Comparison of ENCODE assay signal across 11 cellular contexts in genomic region chr11:61555051-61555969, GRCh38. TPM values are rescaled to one million over a fixed set of nuclear protein-coding genes. Genes with fewer than 3 reads are reported as not detected.
A peak's percentile ranks its signal among the peaks of the same experiment; 100 is the strongest.
DNase-seq lines count a peak whose midpoint lies in the region; ATAC-seq and TF ChIP-seq lines count a peak whose summit lies in the region.
"Had no signal": no experiment of that assay in that cellular context is flagged by ENCODE, and none has a peak within 500 bp of the region (broad histone marks: within the 10 kb centered on the region; RNA-seq: fewer than 3 reads in every experiment).

No MANE protein-coding gene starts in this region.

- H2BK15ac ChIP-seq in mesenchymal stem cell (ENCODE audit: low read depth, poor library complexity, severe bottlenecking), result no peak overlapping the region

- no peak overlapping the region for H2AFZ ChIP-seq in mesenchymal stem cell (ENCODE audit: low read depth, low read length)

- no peak overlapping the region for H3K4me3 ChIP-seq in brain microvascular endothelial cell (ENCODE audit: low read depth, low read length)
- H3K4me3 ChIP-seq in mesenchymal stem cell (ENCODE audit: insufficient read depth in 1 of 2, low read depth in 1 of 2, low read length in 2 of 2), result peak overlapping the region in 1 of 2 experiments; percentile 24
- no peak overlapping the region for H3K4me3 ChIP-seq in heart left ventricle
- no peak overlapping the region for H3K4me3 ChIP-seq in lower leg skin (ENCODE audit: low read depth, poor library complexity, severe bottlenecking)

- no peak overlapping the region for H4K8ac ChIP-seq in mesenchymal stem cell (ENCODE audit: low read length)

- H3K14ac ChIP-seq in mesenchymal stem cell (ENCODE audit: low read length in 2 of 2), result no peak overlapping the region

- H3K4me1 ChIP-seq in mesenchymal stem cell (ENCODE audit: control insufficient read depth, insufficient read depth, low read depth, low read length) (peaks cover 5% of the 10 kb centered on the region), heart left ventricle (peaks cover 0 to 31% (median 11%) of the 10 kb centered on the region in 12 donors)

- no peak overlapping the region for H3K4me3 Mint-ChIP-seq in activated naive CD8-positive, alpha-beta T cell treated with anti-CD3 and anti-CD28 coated beads, Interleukin-2, amount 50 U/mL, for 24 hours

- H3K27me3 Mint-ChIP-seq in activated naive CD8-positive, alpha-beta T cell treated with anti-CD3 and anti-CD28 coated beads, Interleukin-2, amount 50 U/mL, for 24 hours, result peaks cover 52% of the 10 kb centered on the region

- DNase-seq in D341Med (ENCODE audit: low spot score), result peak; percentile 84
- peak; percentile 47 for DNase-seq in NCI-H1105 (lab: John Stamatoyannopoulos, UW)
- DNase-seq in brain microvascular endothelial cell, result no peak
- peak; percentile 13 for DNase-seq in mesenchymal stem cell
- no peak for DNase-seq in heart left ventricle
- DNase-seq in activated naive CD8-positive, alpha-beta T cell treated with anti-CD3 and anti-CD28 coated beads, Interleukin-2, amount 50 U/mL, for 24 hours, result no peak
- no peak for DNase-seq in lower leg skin (ENCODE audit: low spot score in 2 of 2)
- DNase-seq: SIG-M5 had no signal

- H3K27me3 ChIP-seq in brain microvascular endothelial cell (replicated peaks) (peaks cover 55% of the 10 kb centered on the region), mesenchymal stem cell (ENCODE audit: control insufficient read depth in 1 of 2, insufficient read depth in 1 of 2, low read length in 2 of 2) (peaks cover 75 to 94% of the 10 kb centered on the region in 2 experiments), heart left ventricle (peaks cover 0 to 20% (median 0%) of the 10 kb centered on the region in 9 donors)

- no peak overlapping the region for H2AK5ac ChIP-seq in mesenchymal stem cell (ENCODE audit: low read length, severe bottlenecking)

- no peak overlapping the region for H2BK5ac ChIP-seq in mesenchymal stem cell (ENCODE audit: low read depth, low read length, poor library complexity, severe bottlenecking)

- in situ Hi-C loops in brain microvascular endothelial cell (cut with HindIII; ENCODE audit: low pct_ligation_motif_present, low sequenced_read_pairs), result no loop called here

- H3K9me3 ChIP-seq in mesenchymal stem cell (ENCODE audit: control insufficient read depth, low read length) (no peaks in the 10 kb centered on the region), heart left ventricle (no peaks in the 10 kb centered on the region)

- TF ChIP-seq CTCF in brain microvascular endothelial cell (IDR thresholded peaks at IDR 0.05; ENCODE audit: low read depth, low read length, missing control alignments) (peak; percentile 43), heart left ventricle (IDR thresholded peaks at IDR 0.05) (no peak), lower leg skin (IDR thresholded peaks at IDR 0.05) (no peak)

- no peak overlapping the region for H2BK120ac ChIP-seq in mesenchymal stem cell (ENCODE audit: low read depth, low read length)

- H3K27ac ChIP-seq in brain microvascular endothelial cell, result no peak overlapping the region
- no peak overlapping the region for H3K27ac ChIP-seq in mesenchymal stem cell (ENCODE audit: low read length, poor library complexity, severe bottlenecking)
- no peak overlapping the region for H3K27ac ChIP-seq in heart left ventricle

- H3K4me2 ChIP-seq in mesenchymal stem cell (ENCODE audit: low read length, poor library complexity, severe bottlenecking), result no peak overlapping the region

- TF ChIP-seq POLR2A in heart left ventricle (IDR thresholded peaks at IDR 0.05) (no peak), lower leg skin (IDR thresholded peaks at IDR 0.05) (no peak)

- intact Hi-C loops in heart left ventricle (cut with DNase I) (no loop called here), lower leg skin (cut with DNase I; ENCODE audit: low total_unique reads) (no loop called here)

- H3K36me3 ChIP-seq in brain microvascular endothelial cell (replicated peaks) (no peaks in the 10 kb centered on the region), mesenchymal stem cell (ENCODE audit: control insufficient read depth in 1 of 2, insufficient read depth in 2 of 2, low read depth in 1 of 2, low read length in 2 of 2) (no peaks in the 10 kb centered on the region), heart left ventricle (no peaks in the 10 kb centered on the region)

- H3K79me1 ChIP-seq in mesenchymal stem cell (replicated peaks; ENCODE audit: low read length, poor library complexity, severe bottlenecking), result no peaks in the 10 kb centered on the region

- H3K18ac ChIP-seq in mesenchymal stem cell (ENCODE audit: low read depth in 1 of 2, low read length in 2 of 2), result no peak overlapping the region

- peaks cover 10% of the 10 kb centered on the region for H3K4me1 Mint-ChIP-seq in activated naive CD8-positive, alpha-beta T cell treated with anti-CD3 and anti-CD28 coated beads, Interleukin-2, amount 50 U/mL, for 24 hours

- no peaks in the 10 kb centered on the region for H3K36me3 Mint-ChIP-seq in activated naive CD8-positive, alpha-beta T cell treated with anti-CD3 and anti-CD28 coated beads, Interleukin-2, amount 50 U/mL, for 24 hours (ENCODE audit: low read depth)

- ATAC-seq in esophagus mucosa (no peak), heart left ventricle (no peak)
- no peak for ATAC-seq in activated naive CD8-positive, alpha-beta T cell treated with anti-CD3 and anti-CD28 coated beads, Interleukin-2, amount 50 U/mL, for 24 hours
- ATAC-seq: sciatic nerve had no signal

- no peak overlapping the region for H3K27ac Mint-ChIP-seq in activated naive CD8-positive, alpha-beta T cell treated with anti-CD3 and anti-CD28 coated beads, Interleukin-2, amount 50 U/mL, for 24 hours

- no peaks in the 10 kb centered on the region for H3K9me3 Mint-ChIP-seq in activated naive CD8-positive, alpha-beta T cell treated with anti-CD3 and anti-CD28 coated beads, Interleukin-2, amount 50 U/mL, for 24 hours

- no peak overlapping the region for H3K4ac ChIP-seq in mesenchymal stem cell (ENCODE audit: low read depth in 1 of 2, low read length in 2 of 2)

- H3K9ac ChIP-seq in mesenchymal stem cell (ENCODE audit: low read length), result no peak overlapping the region

- H4K91ac ChIP-seq in mesenchymal stem cell (ENCODE audit: low read length), result no peak overlapping the region

- no peak overlapping the region for H3K23ac ChIP-seq in mesenchymal stem cell (ENCODE audit: low read length in 2 of 2)

- H2BK12ac ChIP-seq in mesenchymal stem cell (ENCODE audit: low read length in 2 of 2), result no peak overlapping the region

- WGBS in mesenchymal stem cell, result 10% methylated on average over 41 of the region's 57 CpGs
- 30 to 66% (median 48%) methylated on average over 42 to 57 of the region's 57 CpGs for WGBS in heart left ventricle, 4 donors
- WGBS in lower leg skin, 2 donors, result 8 to 14% methylated on average over 35 to 47 of the region's 57 CpGs

RNA-seq across cellular contexts. Expression of gene SYT7, which starts 25.6 kb away (rescaled TPM):
- polyA plus RNA-seq in mesenchymal stem cell (2013, experiment 1 of 2), result 0.06 TPM
- under 0.01 TPM for polyA plus RNA-seq in mesenchymal stem cell (2013, experiment 2 of 2)
- total RNA-seq in esophagus mucosa (3.6 TPM), heart left ventricle (10 to 100 TPM; 12.4 to 22.7 (median 17.4) TPM), lower leg skin (1 to 10 TPM; 1.5 to 7.5 (median 5.1) TPM)
- polyA plus RNA-seq in heart left ventricle, result 10 to 100 TPM; 13.0 to 34.7 TPM

RNA-seq across cellular contexts. Expression of gene LRRC10B, which starts 46.8 kb away (rescaled TPM):
- polyA plus RNA-seq in mesenchymal stem cell (2013, experiment 1 of 2), result not detected
- polyA plus RNA-seq in mesenchymal stem cell (2013, experiment 2 of 2), result 0.03 TPM
- total RNA-seq in esophagus mucosa, result 0.12 TPM
- 1 to 10 TPM in 5 of 9 donors, under 1 TPM in 4; 0.15 to 4.2 (median 1.1) TPM for total RNA-seq in heart left ventricle
- 1 to 10 TPM in 1 of 2 donors, under 1 TPM in 1; 0.76 to 1.3 TPM for polyA plus RNA-seq in heart left ventricle
- total RNA-seq in lower leg skin, result 1 to 10 TPM in 3 of 4 donors, under 1 TPM in 1; 0.76 to 2.6 (median 1.9) TPM
- total RNA-seq: activated CD8-positive, alpha-beta memory T cell treated with anti-CD3 and anti-CD28 coated beads for 36 hours had no signal

Comparison
In these comparisons a context has a peak if more than half of its experiments do, and no peak if none do; other contexts are left out.
1. DNase-seq: peak in D341Med (single experiment), NCI-H1105 (single experiment) and mesenchymal stem cell (single experiment); none in brain microvascular endothelial cell (single experiment), heart left ventricle (0 of 5), activated naive CD8-positive, alpha-beta T cell treated with anti-CD3 and anti-CD28 coated beads, Interleukin-2, amount 50 U/mL, for 24 hours (single experiment) and lower leg skin (0 of 2).